ENCODE assay signal across 2 cellular contexts in genomic region chr1:236144033-236144432, GRCh38.
TF ChIP-seq lines count a peak whose summit lies in the region.

No MANE protein-coding gene starts in this region.

TF ChIP-seq in SK-N-SH, 30 proteins besides CTCF, POLR2A, EP300 and RAD21 (continued from another document):
- TF ChIP-seq CHD2 (IDR thresholded peaks at IDR 0.05; ENCODE audit: low read length, partially characterized antibody) (no peak), NFIC (IDR thresholded peaks at IDR 0.05; ENCODE audit: borderline replicate concordance) (no peak), MAX (IDR thresholded peaks at IDR 0.05; ENCODE audit: low read depth) (no peak), RFX5 (IDR thresholded peaks at IDR 0.05; ENCODE audit: low read length) (no peak), POLR2AphosphoS5 (IDR thresholded peaks at IDR 0.05; ENCODE audit: low read depth, low read length) (no peak), SIN3A (IDR thresholded peaks at IDR 0.05; ENCODE audit: borderline replicate concordance, low read depth, low read length) (no peak), PBX3 (IDR thresholded peaks at IDR 0.05) (no peak), MEF2A (IDR thresholded peaks at IDR 0.05; ENCODE audit: borderline replicate concordance, low read depth) (no peak), RCOR1 (IDR thresholded peaks at IDR 0.05; ENCODE audit: low read length) (no peak)
- TF ChIP-seq, protein P1, sequence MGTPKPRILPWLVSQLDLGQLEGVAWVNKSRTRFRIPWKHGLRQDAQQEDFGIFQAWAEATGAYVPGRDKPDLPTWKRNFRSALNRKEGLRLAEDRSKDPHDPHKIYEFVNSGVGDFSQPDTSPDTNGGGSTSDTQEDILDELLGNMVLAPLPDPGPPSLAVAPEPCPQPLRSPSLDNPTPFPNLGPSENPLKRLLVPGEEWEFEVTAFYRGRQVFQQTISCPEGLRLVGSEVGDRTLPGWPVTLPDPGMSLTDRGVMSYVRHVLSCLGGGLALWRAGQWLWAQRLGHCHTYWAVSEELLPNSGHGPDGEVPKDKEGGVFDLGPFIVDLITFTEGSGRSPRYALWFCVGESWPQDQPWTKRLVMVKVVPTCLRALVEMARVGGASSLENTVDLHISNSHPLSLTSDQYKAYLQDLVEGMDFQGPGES (IDR thresholded peaks at IDR 0.05; ENCODE audit: low read depth, low read length), result no peak
- TF ChIP-seq, protein P2, sequence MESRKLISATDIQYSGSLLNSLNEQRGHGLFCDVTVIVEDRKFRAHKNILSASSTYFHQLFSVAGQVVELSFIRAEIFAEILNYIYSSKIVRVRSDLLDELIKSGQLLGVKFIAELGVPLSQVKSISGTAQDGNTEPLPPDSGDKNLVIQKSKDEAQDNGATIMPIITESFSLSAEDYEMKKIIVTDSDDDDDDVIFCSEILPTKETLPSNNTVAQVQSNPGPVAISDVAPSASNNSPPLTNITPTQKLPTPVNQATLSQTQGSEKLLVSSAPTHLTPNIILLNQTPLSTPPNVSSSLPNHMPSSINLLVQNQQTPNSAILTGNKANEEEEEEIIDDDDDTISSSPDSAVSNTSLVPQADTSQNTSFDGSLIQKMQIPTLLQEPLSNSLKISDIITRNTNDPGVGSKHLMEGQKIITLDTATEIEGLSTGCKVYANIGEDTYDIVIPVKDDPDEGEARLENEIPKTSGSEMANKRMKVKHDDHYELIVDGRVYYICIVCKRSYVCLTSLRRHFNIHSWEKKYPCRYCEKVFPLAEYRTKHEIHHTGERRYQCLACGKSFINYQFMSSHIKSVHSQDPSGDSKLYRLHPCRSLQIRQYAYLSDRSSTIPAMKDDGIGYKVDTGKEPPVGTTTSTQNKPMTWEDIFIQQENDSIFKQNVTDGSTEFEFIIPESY (IDR thresholded peaks at IDR 0.05; ENCODE audit: borderline replicate concordance, low read depth), result no peak

TF ChIP-seq in SK-N-SH treated with all-trans-retinoic acid at 6 μM for 48 hours, 23 proteins besides CTCF, POLR2A, EP300 and RAD21 (continued from another document):
- TF ChIP-seq, protein P3, sequence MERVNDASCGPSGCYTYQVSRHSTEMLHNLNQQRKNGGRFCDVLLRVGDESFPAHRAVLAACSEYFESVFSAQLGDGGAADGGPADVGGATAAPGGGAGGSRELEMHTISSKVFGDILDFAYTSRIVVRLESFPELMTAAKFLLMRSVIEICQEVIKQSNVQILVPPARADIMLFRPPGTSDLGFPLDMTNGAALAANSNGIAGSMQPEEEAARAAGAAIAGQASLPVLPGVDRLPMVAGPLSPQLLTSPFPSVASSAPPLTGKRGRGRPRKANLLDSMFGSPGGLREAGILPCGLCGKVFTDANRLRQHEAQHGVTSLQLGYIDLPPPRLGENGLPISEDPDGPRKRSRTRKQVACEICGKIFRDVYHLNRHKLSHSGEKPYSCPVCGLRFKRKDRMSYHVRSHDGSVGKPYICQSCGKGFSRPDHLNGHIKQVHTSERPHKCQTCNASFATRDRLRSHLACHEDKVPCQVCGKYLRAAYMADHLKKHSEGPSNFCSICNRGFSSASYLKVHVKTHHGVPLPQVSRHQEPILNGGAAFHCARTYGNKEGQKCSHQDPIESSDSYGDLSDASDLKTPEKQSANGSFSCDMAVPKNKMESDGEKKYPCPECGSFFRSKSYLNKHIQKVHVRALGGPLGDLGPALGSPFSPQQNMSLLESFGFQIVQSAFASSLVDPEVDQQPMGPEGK (CRISPR knock-in tag; IDR thresholded peaks at IDR 0.05; ENCODE audit: borderline replicate concordance), result no peak
- TF ChIP-seq ZC3H10 (CRISPR knock-in tag; IDR thresholded peaks at IDR 0.05) (no peak), ARNTL (CRISPR knock-in tag; IDR thresholded peaks at IDR 0.05; ENCODE audit: borderline replicate concordance, low read depth) (no peak), TSHZ2 (CRISPR knock-in tag; IDR thresholded peaks at IDR 0.05) (no peak)
- TF ChIP-seq, protein P4, sequence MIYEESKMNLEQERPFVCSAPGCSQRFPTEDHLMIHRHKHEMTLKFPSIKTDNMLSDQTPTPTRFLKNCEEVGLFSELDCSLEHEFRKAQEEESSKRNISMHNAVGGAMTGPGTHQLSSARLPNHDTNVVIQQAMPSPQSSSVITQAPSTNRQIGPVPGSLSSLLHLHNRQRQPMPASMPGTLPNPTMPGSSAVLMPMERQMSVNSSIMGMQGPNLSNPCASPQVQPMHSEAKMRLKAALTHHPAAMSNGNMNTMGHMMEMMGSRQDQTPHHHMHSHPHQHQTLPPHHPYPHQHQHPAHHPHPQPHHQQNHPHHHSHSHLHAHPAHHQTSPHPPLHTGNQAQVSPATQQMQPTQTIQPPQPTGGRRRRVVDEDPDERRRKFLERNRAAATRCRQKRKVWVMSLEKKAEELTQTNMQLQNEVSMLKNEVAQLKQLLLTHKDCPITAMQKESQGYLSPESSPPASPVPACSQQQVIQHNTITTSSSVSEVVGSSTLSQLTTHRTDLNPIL (CRISPR knock-in tag; IDR thresholded peaks at IDR 0.05; ENCODE audit: low read depth), result no peak
